8 cellular contexts compared by ENCODE assay signal in genomic region chrX:103309860-103310591, GRCh38. TPM values are rescaled to one million over a fixed set of nuclear protein-coding genes. Genes with fewer than 3 reads are reported as not detected.
DNase-seq lines count a peak whose midpoint lies in the region; ATAC-seq, FAIRE-seq and TF ChIP-seq lines count a peak whose summit lies in the region.

No MANE protein-coding gene starts in this region.

- H3K4me1 ChIP-seq in ACC112 (ENCODE audit: control insufficient read depth, insufficient read depth, low read length, unreplicated experiment) (no peaks in the 10 kb centered on the region), mononuclear cell (ENCODE audit: insufficient read depth, low read length) (no peaks in the 10 kb centered on the region)

- TF ChIP-seq CTCF in bronchial epithelial cell (IDR thresholded peaks at IDR 0.05; ENCODE audit: insufficient read depth, low read length, severe bottlenecking), result no peak

- H3K36me3 ChIP-seq in ACC112 (ENCODE audit: insufficient read depth, low read length), result no peaks in the 10 kb centered on the region
- no peaks in the 10 kb centered on the region for H3K36me3 ChIP-seq in bronchial epithelial cell (ENCODE audit: control insufficient read depth, insufficient read depth, low read length)

- no peak for FAIRE-seq in bronchial epithelial cell (lab: Jason Lieb, UNC)

- no peaks in the 10 kb centered on the region for H3K9me3 ChIP-seq in mononuclear cell (ENCODE audit: low read depth, low read length)

- H2AFZ ChIP-seq in ACC112 (ENCODE audit: low read length, unreplicated experiment), result no peak overlapping the region

- no peaks in the 10 kb centered on the region for H3K79me2 ChIP-seq in ACC112 (ENCODE audit: control insufficient read depth, insufficient read depth, low read length, unreplicated experiment)

- H3K27me3 ChIP-seq in ACC112 (ENCODE audit: insufficient read depth, low read length), result peaks cover 24% of the 10 kb centered on the region; the same call in 1 of the 2 replicates
- H3K27me3 ChIP-seq in bronchial epithelial cell (ENCODE audit: control insufficient read depth, insufficient read depth, low read length), result no peaks in the 10 kb centered on the region
- H3K27me3 ChIP-seq in mononuclear cell (ENCODE audit: insufficient read depth, low read length), result no peaks in the 10 kb centered on the region

- H3K4me3 ChIP-seq in ACC112 (ENCODE audit: low read depth, low read length) (peak overlapping the region; percentile 79), bronchial epithelial cell (ENCODE audit: low read depth, low read length) (peak overlapping the region; percentile 66), mononuclear cell (ENCODE audit: low read length) (peak overlapping the region; percentile 43)

- DNase-seq in bronchial epithelial cell (ENCODE audit: low read depth) (no peak), left lobe of liver (ENCODE audit: low spot score) (no peak), NCI-H2196 (lab: John Stamatoyannopoulos, UW; ENCODE audit: unreplicated experiment) (no peak), NCI-H2029 treated with DMSO at 0.1 percent for 48 hours (lab: John Stamatoyannopoulos, UW) (no peak)
- no peak for DNase-seq in effector CD8-positive, alpha-beta T cell (lab: John Stamatoyannopoulos, UW)

- no peak overlapping the region for H3K27ac ChIP-seq in ACC112 (ENCODE audit: low read depth, low read length)

- ATAC-seq in HG02852 (IDR thresholded peaks at IDR 0.05; ENCODE audit: unreplicated experiment), result peak; percentile 14
- ATAC-seq in left lobe of liver, result no peak

RNA-seq across cellular contexts. Expression of gene BEX2, which starts 0.8 kb away (rescaled TPM):
- total RNA-seq in bronchial epithelial cell (46.6 and 79.8 TPM in 2 replicates), mononuclear cell (32.5 TPM), left lobe of liver (0.48 TPM)

RNA-seq across cellular contexts. Expression of gene TCEAL7, which starts 20.0 kb away (rescaled TPM):
- total RNA-seq in bronchial epithelial cell, result 0.77 and 1.1 TPM in 2 replicates
- total RNA-seq in mononuclear cell, result 0.21 TPM
- 0.28 TPM for total RNA-seq in left lobe of liver

RNA-seq across cellular contexts. Expression of gene TCEAL5, which starts 33.5 kb away (rescaled TPM):
- total RNA-seq in bronchial epithelial cell (not detected in 2 replicates), mononuclear cell (0.10 TPM), left lobe of liver (not detected)

RNA-seq across cellular contexts. Expression of gene TCEAL9, which starts 46.3 kb away (rescaled TPM):
- total RNA-seq in bronchial epithelial cell, result 46.6 and 66.6 TPM in 2 replicates
- 2.5 TPM for total RNA-seq in mononuclear cell
- 4.0 TPM for total RNA-seq in left lobe of liver

RNA-seq across cellular contexts. Expression of gene TCEAL8, which starts 55.1 kb away (rescaled TPM):
- 60.2 and 69.2 TPM in 2 replicates for total RNA-seq in bronchial epithelial cell
- total RNA-seq in mononuclear cell, result 29.5 TPM
- 8.5 TPM for total RNA-seq in left lobe of liver

Comparison
In these comparisons a context has a peak if more than half of its experiments do, and no peak if none do; other contexts are left out.
1. RNA of gene BEX2, which starts 0.8 kb away (total RNA-seq): 46.6 to 79.8 TPM in bronchial epithelial cell and 32.5 TPM in mononuclear cell (single experiment); 0.48 TPM in left lobe of liver (single experiment); every median in the first group is over 10 times any median in the second.
2. Peak in every context shown above with its lines, with median percentiles within 50 percentile points of each other: H3K4me3 ChIP-seq.